In genomic region chr1:15758953-15759661, GRCh38 we compare ENCODE assay signal across 1 cellular context.
TF ChIP-seq lines count a peak whose summit lies in the region.

No MANE protein-coding gene starts in this region.

TF ChIP-seq in HEK293, 187 proteins besides CTCF, POLR2A, EP300 and RAD21 (continued from another document):
- TF ChIP-seq GLI4 (tag by site-specific recombination; IDR thresholded peaks at IDR 0.05) (no peak), GLIS1 (tag by site-specific recombination; IDR thresholded peaks at IDR 0.05) (peak; percentile 79), KLF9 (tag by site-specific recombination; IDR thresholded peaks at IDR 0.05; ENCODE audit: low read depth) (peak; percentile 42; the same call in 1 of the 2 replicates), ZNF580 (tag by site-specific recombination; IDR thresholded peaks at IDR 0.05) (no peak), GFI1B (tag by site-specific recombination; IDR thresholded peaks at IDR 0.05) (no peak), MEIS1 (CRISPR knock-in tag; IDR thresholded peaks at IDR 0.05; ENCODE audit: borderline replicate concordance) (no peak), ZBTB11 (tag by site-specific recombination; conservative IDR thresholded peaks at IDR 0.05; ENCODE audit: low read depth) (peak; percentile 48; the same call in 1 of the 2 replicates), ZNF184 (tag by site-specific recombination; IDR thresholded peaks at IDR 0.05) (no peak), KLF17 (tag by site-specific recombination; IDR thresholded peaks at IDR 0.05) (0 out of 2 replicates have a peak, but pooled peaks have one; percentile 18), ZNF514 (tag by site-specific recombination; IDR thresholded peaks at IDR 0.05) (no peak), ZNF148 (tag by site-specific recombination; IDR thresholded peaks at IDR 0.05; ENCODE audit: borderline replicate concordance) (no peak), REST (tag by site-specific recombination; IDR thresholded peaks at IDR 0.05) (no peak), ZBTB21 (tag by site-specific recombination; IDR thresholded peaks at IDR 0.05) (no peak), ZNF335 (tag by site-specific recombination; conservative IDR thresholded peaks at IDR 0.05) (peak; percentile 81), ZNF560 (tag by site-specific recombination; IDR thresholded peaks at IDR 0.05; ENCODE audit: borderline replicate concordance) (no peak), ZBTB20 (tag by site-specific recombination; IDR thresholded peaks at IDR 0.05) (peak; percentile 66; the same call in 1 of the 2 replicates), ZIC2 (tag by site-specific recombination; IDR thresholded peaks at IDR 0.05) (peak; percentile 44; the same call in 1 of the 2 replicates), ZNF366 (tag by site-specific recombination; conservative IDR thresholded peaks at IDR 0.05) (no peak), ZNF530 (tag by site-specific recombination; IDR thresholded peaks at IDR 0.05; ENCODE audit: low read depth) (no peak), ZNF394 (tag by site-specific recombination; IDR thresholded peaks at IDR 0.05; ENCODE audit: borderline replicate concordance) (peak; percentile 40; the same call in 1 of the 2 replicates), ZNF155 (tag by site-specific recombination; IDR thresholded peaks at IDR 0.05) (no peak), WT1 (tag by site-specific recombination; IDR thresholded peaks at IDR 0.05) (no peak), ZNF132 (tag by site-specific recombination; IDR thresholded peaks at IDR 0.05; ENCODE audit: borderline replicate concordance) (no peak), ZBTB26 (tag by site-specific recombination; optimal IDR thresholded peaks at IDR 0.05) (peak; percentile 39), ZNF549 (tag by site-specific recombination; IDR thresholded peaks at IDR 0.05) (no peak), ZEB2 (tag by site-specific recombination; IDR thresholded peaks at IDR 0.05) (peak; percentile 48; the same call in 1 of the 2 replicates), ZNF37A (tag by site-specific recombination; IDR thresholded peaks at IDR 0.05) (peak; percentile 24; the same call in 1 of the 2 replicates), ZNF600 (tag by site-specific recombination; IDR thresholded peaks at IDR 0.05) (peak; percentile 62), ZXDB (tag by site-specific recombination; IDR thresholded peaks at IDR 0.05) (no peak), ZNF768 (tag by site-specific recombination; IDR thresholded peaks at IDR 0.05) (no peak), ZBTB8A (tag by site-specific recombination; IDR thresholded peaks at IDR 0.05) (peak; percentile 88), ZNF138 (tag by site-specific recombination; IDR thresholded peaks at IDR 0.05; ENCODE audit: borderline replicate concordance) (no peak), PRDM10 (tag by site-specific recombination; IDR thresholded peaks at IDR 0.05) (0 out of 2 replicates have a peak, but pooled peaks have one; percentile 28), ZBTB10 (tag by site-specific recombination; IDR thresholded peaks at IDR 0.05) (peak; percentile 35; the same call in 1 of the 2 replicates), REPIN1 (tag by site-specific recombination; IDR thresholded peaks at IDR 0.05; ENCODE audit: low read depth) (no peak), ZNF707 (tag by site-specific recombination; IDR thresholded peaks at IDR 0.05) (no peak), ZNF114 (tag by site-specific recombination; IDR thresholded peaks at IDR 0.05) (no peak), ZNF146 (tag by site-specific recombination; IDR thresholded peaks at IDR 0.05) (no peak), PRDM6 (tag by site-specific recombination; IDR thresholded peaks at IDR 0.05) (no peak), ZNF473 (tag by site-specific recombination; IDR thresholded peaks at IDR 0.05) (no peak), ZNF302 (tag by site-specific recombination; IDR thresholded peaks at IDR 0.05; ENCODE audit: low read depth) (no peak), ZFP3 (tag by site-specific recombination; IDR thresholded peaks at IDR 0.05; ENCODE audit: low read depth) (no peak)
